ENCODE assay signal across 33 cellular contexts in genomic region chr10:120204877-120205276, GRCh38.
"Had no signal": no experiment of that assay in that cellular context is flagged by ENCODE, and none has a peak within 500 bp of the region (broad histone marks: within the 10 kb centered on the region; RNA-seq: fewer than 3 reads in every experiment).

No MANE protein-coding gene starts in this region.

- H3K4me3 ChIP-seq: ascending aorta, breast epithelium, cardiac muscle cell, colonic mucosa, gastrocnemius medialis, heart left ventricle had no signal

- H3K9me3 ChIP-seq: ascending aorta, breast epithelium, colonic mucosa, gastrocnemius medialis, heart left ventricle had no signal

- H3K27me3 Mint-ChIP-seq: activated CD4-positive, alpha-beta T cell treated with anti-CD3 and anti-CD28 coated beads, Interleukin-2, amount 10 ng/mL, durations not matched to agents 24 days and 14 days; activated naive CD4-positive, alpha-beta T cell treated with anti-CD3 and anti-CD28 coated beads, Interleukin-2, amount 10 ng/mL, durations not matched to agents 7 days and 5 days had no signal

- H3K27ac ChIP-seq: ascending aorta, breast epithelium, cardiac muscle cell, colonic mucosa, gastrocnemius medialis, heart left ventricle had no signal

- H3K36me3 Mint-ChIP-seq: activated CD4-positive, alpha-beta memory T cell treated with anti-CD3 and anti-CD28 coated beads for 36 hours; activated CD8-positive, alpha-beta memory T cell treated with anti-CD3 and anti-CD28 coated beads, Interleukin-2, amount 10 ng/mL, durations not matched to agents 7 days and 5 days; activated naive CD4-positive, alpha-beta T cell treated with anti-CD3 and anti-CD28 coated beads, Interleukin-2, amount 10 ng/mL, durations not matched to agents 7 days and 5 days; activated naive CD4-positive, alpha-beta T cell treated with anti-CD3 and anti-CD28 coated beads, Interleukin-2, amount 50 U/mL, for 72 hours; activated naive CD8-positive, alpha-beta T cell treated with anti-CD3 and anti-CD28 coated beads, Interleukin-2, amount 10 ng/mL, durations not matched to agents 7 days and 5 days; brain; T-cell had no signal

- DNase-seq: activated CD4-positive, alpha-beta memory T cell treated with anti-CD3 and anti-CD28 coated beads for 36 hours; activated CD4-positive, alpha-beta T cell treated with anti-CD3 and anti-CD28 coated beads for 36 hours; activated CD4-positive, alpha-beta T cell treated with anti-CD3 and anti-CD28 coated beads, Interleukin-2, amount 10 ng/mL, durations not matched to agents 24 days and 14 days; activated CD4-positive, CD25-positive, alpha-beta regulatory T cell; activated CD4-positive, CD25-positive, alpha-beta regulatory T cell treated with anti-CD3 and anti-CD28 coated beads, Interleukin-2, amount 50 U/mL, for 72 hours; activated CD8-positive, alpha-beta memory T cell treated with anti-CD3 and anti-CD28 coated beads, Interleukin-2, amount 10 ng/mL, durations not matched to agents 7 days and 5 days; activated CD8-positive, alpha-beta memory T cell treated with anti-CD3 and anti-CD28 coated beads, Interleukin-2, amount 50 U/mL, for 4 hours; activated CD8-positive, alpha-beta T cell treated with anti-CD3 and anti-CD28 coated beads, Interleukin-2, amount 10 ng/mL, durations not matched to agents 7 days and 5 days; activated gamma-delta T cell; activated naive CD4-positive, alpha-beta T cell; activated naive CD4-positive, alpha-beta T cell treated with anti-CD3 and anti-CD28 coated beads, Interleukin-2, amount 10 ng/mL, durations not matched to agents 7 days and 5 days; activated naive CD8-positive, alpha-beta T cell treated with anti-CD3 and anti-CD28 coated beads, Interleukin-2, amount 10 ng/mL, durations not matched to agents 7 days and 5 days; activated T-cell treated with anti-CD3 and anti-CD28 coated beads, Interleukin-2, amount 50 U/mL, for 1 hour; activated T-cell treated with anti-CD3 and anti-CD28 coated beads, Interleukin-2, amount 50 U/mL, for 48 hours; central memory CD4-positive, alpha-beta T cell; cerebellar nuclear complex; colonic mucosa; effector CD8-positive, alpha-beta T cell; erythroblast; foreskin fibroblast; gastrocnemius medialis; glutamatergic neuron; heart left ventricle; T-cell; T-helper 9 cell had no signal

- H3K27ac Mint-ChIP-seq: activated CD4-positive, alpha-beta memory T cell treated with anti-CD3 and anti-CD28 coated beads for 36 hours; activated CD4-positive, alpha-beta T cell treated with anti-CD3 and anti-CD28 coated beads for 36 hours; activated CD4-positive, alpha-beta T cell treated with anti-CD3 and anti-CD28 coated beads, Interleukin-2, amount 10 ng/mL, durations not matched to agents 24 days and 14 days; activated CD8-positive, alpha-beta memory T cell treated with anti-CD3 and anti-CD28 coated beads, Interleukin-2, amount 10 ng/mL, durations not matched to agents 7 days and 5 days; activated CD8-positive, alpha-beta T cell treated with anti-CD3 and anti-CD28 coated beads, Interleukin-2, amount 10 ng/mL, durations not matched to agents 7 days and 5 days; activated naive CD4-positive, alpha-beta T cell treated with anti-CD3 and anti-CD28 coated beads, Interleukin-2, amount 10 ng/mL, durations not matched to agents 7 days and 5 days; activated naive CD4-positive, alpha-beta T cell treated with anti-CD3 and anti-CD28 coated beads, Interleukin-2, amount 50 U/mL, for 72 hours; activated naive CD8-positive, alpha-beta T cell treated with anti-CD3 and anti-CD28 coated beads, Interleukin-2, amount 10 ng/mL, durations not matched to agents 7 days and 5 days; brain; T-cell; T-helper 1 cell treated with Interleukin-12 subunit alpha and Interleukin-12 subunit beta and Interleukin-4 antibody, amounts not matched to agents 30 μg/mL and 1 μg/mL, for 36 hours had no signal

- H3K36me3 ChIP-seq: ascending aorta, breast epithelium, cardiac muscle cell, colonic mucosa, gastrocnemius medialis, heart left ventricle had no signal

- H3K4me3 Mint-ChIP-seq: activated CD4-positive, alpha-beta memory T cell treated with anti-CD3 and anti-CD28 coated beads for 36 hours; activated CD4-positive, alpha-beta T cell treated with anti-CD3 and anti-CD28 coated beads for 36 hours; activated CD4-positive, alpha-beta T cell treated with anti-CD3 and anti-CD28 coated beads, Interleukin-2, amount 10 ng/mL, durations not matched to agents 24 days and 14 days; activated CD8-positive, alpha-beta memory T cell treated with anti-CD3 and anti-CD28 coated beads, Interleukin-2, amount 10 ng/mL, durations not matched to agents 7 days and 5 days; activated CD8-positive, alpha-beta T cell treated with anti-CD3 and anti-CD28 coated beads, Interleukin-2, amount 10 ng/mL, durations not matched to agents 7 days and 5 days; activated naive CD4-positive, alpha-beta T cell treated with anti-CD3 and anti-CD28 coated beads, Interleukin-2, amount 10 ng/mL, durations not matched to agents 7 days and 5 days; activated naive CD8-positive, alpha-beta T cell treated with anti-CD3 and anti-CD28 coated beads, Interleukin-2, amount 10 ng/mL, durations not matched to agents 7 days and 5 days; brain; T-cell; T-helper 1 cell treated with Interleukin-12 subunit alpha and Interleukin-12 subunit beta and Interleukin-4 antibody, amounts not matched to agents 30 μg/mL and 1 μg/mL, for 36 hours had no signal

- H3K4me1 Mint-ChIP-seq: activated CD4-positive, alpha-beta T cell treated with anti-CD3 and anti-CD28 coated beads for 36 hours; activated CD4-positive, alpha-beta T cell treated with anti-CD3 and anti-CD28 coated beads, Interleukin-2, amount 10 ng/mL, durations not matched to agents 24 days and 14 days; activated CD8-positive, alpha-beta memory T cell treated with anti-CD3 and anti-CD28 coated beads, Interleukin-2, amount 10 ng/mL, durations not matched to agents 7 days and 5 days; activated naive CD4-positive, alpha-beta T cell treated with anti-CD3 and anti-CD28 coated beads, Interleukin-2, amount 10 ng/mL, durations not matched to agents 7 days and 5 days; activated naive CD8-positive, alpha-beta T cell treated with anti-CD3 and anti-CD28 coated beads, Interleukin-2, amount 10 ng/mL, durations not matched to agents 7 days and 5 days; brain; T-cell had no signal

- H3K27me3 ChIP-seq: ascending aorta, breast epithelium, cardiac muscle cell, colonic mucosa, gastrocnemius medialis, heart left ventricle had no signal

- FAIRE-seq: endometrium, endothelial cell of umbilical vein had no signal

- H3K9me3 Mint-ChIP-seq: activated CD4-positive, alpha-beta memory T cell treated with anti-CD3 and anti-CD28 coated beads for 36 hours; activated CD4-positive, alpha-beta T cell treated with anti-CD3 and anti-CD28 coated beads, Interleukin-2, amount 10 ng/mL, durations not matched to agents 24 days and 14 days; activated naive CD4-positive, alpha-beta T cell treated with anti-CD3 and anti-CD28 coated beads, Interleukin-2, amount 10 ng/mL, durations not matched to agents 7 days and 5 days; activated naive CD4-positive, alpha-beta T cell treated with anti-CD3 and anti-CD28 coated beads, Interleukin-2, amount 50 U/mL, for 72 hours; activated naive CD8-positive, alpha-beta T cell treated with anti-CD3 and anti-CD28 coated beads, Interleukin-2, amount 10 ng/mL, durations not matched to agents 7 days and 5 days; T-cell; T-helper 1 cell treated with Interleukin-12 subunit alpha and Interleukin-12 subunit beta and Interleukin-4 antibody, amounts not matched to agents 30 μg/mL and 1 μg/mL, for 36 hours had no signal

- H3K4me1 ChIP-seq: ascending aorta, breast epithelium, gastrocnemius medialis, heart left ventricle had no signal
